Comparison of ENCODE assay signal across 8 cellular contexts in genomic region chr12:94263011-94263786, GRCh38.
DNase-seq lines count a peak whose midpoint lies in the region; ATAC-seq and TF ChIP-seq lines count a peak whose summit lies in the region.

No MANE protein-coding gene starts in this region.

- in situ Hi-C loops in transverse colon (cut with MboI; ENCODE audit: low pct_ligation_motif_present in 1 of 4, low pct_unique_long_range_greater_than_20kb in 1 of 4, low sequenced_read_pairs in 3 of 4) = no loop called here

- no peaks in the 10 kb centered on the region for H4K20me1 ChIP-seq in osteoblast (ENCODE audit: insufficient read depth, low read length)

- H3K4me1 ChIP-seq in osteoblast (ENCODE audit: insufficient read depth, low read length) = peaks cover 23% of the 10 kb centered on the region
- H3K4me1 ChIP-seq in transverse colon = peaks cover 7 to 33% (median 12%) of the 10 kb centered on the region in 4 donors

- no peak for TF ChIP-seq POLR2A in transverse colon (IDR thresholded peaks at IDR 0.05)

- intact Hi-C loops in activated B cell treated with CpG ODN at 0.5 μM for 24 hours (cut with micrococcal nuclease) (loop anchor here (2.0 to 10.0 kb wide), 3 partner anchors 56 to 688 kb away; partner anchors contain the start of genes CRADD and SOCS2), transverse colon (cut with DNase I; ENCODE audit: low total_unique reads) (no loop called here)

- H3K36me3 Mint-ChIP-seq in activated B cell treated with CpG ODN at 0.5 μM for 24 hours (ENCODE audit: low read depth) = peaks cover 49% of the 10 kb centered on the region

- DNase-seq in activated B cell treated with CpG ODN at 0.5 μM for 24 hours (peak; percentile 30), choroid plexus epithelial cell (ENCODE audit: low read depth) (no peak), osteoblast (ENCODE audit: insufficient read length, low spot score, missing footprints) (peak; percentile 65), transverse colon (peak; percentile 33), ureter (ENCODE audit: low spot score) (no peak), NCI-H2081 (lab: John Stamatoyannopoulos, UW) (no peak)

- no peak for TF ChIP-seq EP300 in transverse colon (IDR thresholded peaks at IDR 0.05; ENCODE audit: low read depth)

- WGBS in transverse colon (ENCODE audit: low coverage in 1 of 2), 2 donors = 43 to 100% methylated on average over 1 to 14 of the region's 14 CpGs

- H3K9me3 ChIP-seq in osteoblast (ENCODE audit: low read depth, low read length) (no peaks in the 10 kb centered on the region), transverse colon (no peaks in the 10 kb centered on the region)

- CTCF ChIA-PET in activated B cell treated with CpG ODN at 0.5 μM for 24 hours (lab: Charles Lee) = interaction anchor here (1.1 to 1.6 kb wide), 3 partner anchors 29 to 114 kb away, joined by 3 read pairs; no protein-coding TSS in a partner anchor

- H3K27ac ChIP-seq in osteoblast (ENCODE audit: low read depth, low read length) (peak overlapping the region; percentile 70), transverse colon (peak overlapping the region; percentile 69 to 84 (median 78))

- H3K79me2 ChIP-seq in osteoblast (ENCODE audit: insufficient read depth, low read length) = no peaks in the 10 kb centered on the region

- TF ChIP-seq CTCF in activated B cell treated with CpG ODN at 0.5 μM for 24 hours (IDR thresholded peaks at IDR 0.05) = no peak
- no peak for TF ChIP-seq CTCF in choroid plexus epithelial cell (conservative IDR thresholded peaks at IDR 0.05; ENCODE audit: low read depth, low read length)
- TF ChIP-seq CTCF in osteoblast (IDR thresholded peaks at IDR 0.05; ENCODE audit: extremely low read depth, low read depth, low read length) = no peak
- no peak for TF ChIP-seq CTCF in transverse colon (IDR thresholded peaks at IDR 0.05)

- H3K27me3 ChIP-seq in osteoblast (ENCODE audit: insufficient read depth, low read length) (no peaks in the 10 kb centered on the region), transverse colon (no peaks in the 10 kb centered on the region)

- H3K9me3 Mint-ChIP-seq in activated B cell treated with CpG ODN at 0.5 μM for 24 hours = no peaks in the 10 kb centered on the region

- H2AFZ ChIP-seq in osteoblast (ENCODE audit: low read length) = peak overlapping the region; percentile 95

- no peaks in the 10 kb centered on the region for H3K27me3 Mint-ChIP-seq in activated B cell treated with CpG ODN at 0.5 μM for 24 hours

- H3K4me3 Mint-ChIP-seq in activated B cell treated with CpG ODN at 0.5 μM for 24 hours = peak overlapping the region; percentile 97

- H3K4me3 ChIP-seq in choroid plexus epithelial cell (ENCODE audit: low read depth, low read length) (peak overlapping the region; percentile 55), osteoblast (ENCODE audit: insufficient read depth, low read length) (peak overlapping the region; percentile 85), transverse colon (peak overlapping the region in 3 of 4 donors; percentile 33 to 50 (median 44))

- POLR2A ChIA-PET in activated B cell treated with CpG ODN at 0.5 μM for 24 hours (lab: Charles Lee) = interaction anchor here (0.6 to 2.6 kb wide), 22 partner anchors 9 to 1333 kb away, joined by 3 to 36 read pairs (median 6); no protein-coding TSS in a partner anchor

- H3K36me3 ChIP-seq in osteoblast (ENCODE audit: insufficient read depth, low read length) (no peaks in the 10 kb centered on the region), transverse colon (no peaks in the 10 kb centered on the region)

- peak; percentile 55 for ATAC-seq in GM18868 (IDR thresholded peaks at IDR 0.05; ENCODE audit: unreplicated experiment)
- peak; percentile 25 for ATAC-seq in HG03175 (IDR thresholded peaks at IDR 0.05; ENCODE audit: unreplicated experiment)
- ATAC-seq in activated B cell treated with CpG ODN at 0.5 μM for 24 hours (ENCODE audit: low read depth) = peak; percentile 43

- H3K4me1 Mint-ChIP-seq in activated B cell treated with CpG ODN at 0.5 μM for 24 hours = peaks cover 68% of the 10 kb centered on the region

- H3K4me2 ChIP-seq in osteoblast (ENCODE audit: insufficient read depth, low read length) = peak overlapping the region; percentile 84

- H3K27ac Mint-ChIP-seq in activated B cell treated with CpG ODN at 0.5 μM for 24 hours = peak overlapping the region; percentile 99

Comparison
In these comparisons a context has a peak if more than half of its experiments do, and no peak if none do; other contexts are left out.
1. DNase-seq: peak in activated B cell treated with CpG ODN at 0.5 μM for 24 hours (single experiment), osteoblast (single experiment) and transverse colon (single experiment); none in choroid plexus epithelial cell (single experiment), ureter (single experiment) and NCI-H2081 (0 of 2).
2. Peak in every context shown above with its lines, with median percentiles within 50 percentile points of each other: ATAC-seq and H3K4me3 ChIP-seq.